13 cellular contexts compared by ENCODE assay signal in genomic region chr4:94533405-94534223, GRCh38.
DNase-seq lines count a peak whose midpoint lies in the region; ATAC-seq and TF ChIP-seq lines count a peak whose summit lies in the region.
"Had no signal": no experiment of that assay in that cellular context is flagged by ENCODE, and none has a peak within 500 bp of the region (broad histone marks: within the 10 kb centered on the region; RNA-seq: fewer than 3 reads in every experiment).

No MANE protein-coding gene starts in this region.

- H3K9ac ChIP-seq in OCI-LY3 (ENCODE audit: low read length) (no peak overlapping the region), SK-N-SH (no peak overlapping the region)
- H3K9ac ChIP-seq: BLaER1, neural progenitor cell had no signal

- peaks cover 9% of the 10 kb centered on the region for H3K36me3 Mint-ChIP-seq in Caco-2 (ENCODE audit: insufficient read depth, unreplicated experiment)

- H3K4me3 ChIP-seq in Caco-2 (ENCODE audit: low read depth, low read length) (no peak overlapping the region), OCI-LY3 (ENCODE audit: low read length) (no peak overlapping the region), SK-N-SH (ENCODE audit: low read depth in 2 of 2, low read length in 1 of 2) (no peak overlapping the region)
- H3K4me3 ChIP-seq: BLaER1, body of pancreas, neural progenitor cell had no signal

- H3K4me3 Mint-ChIP-seq in Caco-2 (ENCODE audit: unreplicated experiment), result peak overlapping the region; percentile 58
- H3K4me3 Mint-ChIP-seq: activated T-cell treated with anti-CD3 and anti-CD28 coated beads, Interleukin-2, amount 50 U/mL, for 4 hours; neural progenitor cell had no signal

- H3K79me2 ChIP-seq in OCI-LY3 (ENCODE audit: low read length) (no peaks in the 10 kb centered on the region), SK-N-SH (ENCODE audit: insufficient read depth) (peaks cover 88% of the 10 kb centered on the region)

- H3K4me2 ChIP-seq in OCI-LY3 (ENCODE audit: low read length) (peak overlapping the region; percentile 17; the same call in 1 of the 2 replicates), SK-N-SH (no peak overlapping the region)
- H3K4me2 ChIP-seq: BLaER1, neural progenitor cell had no signal

- CTCF ChIA-PET in Caco-2 (lab: Charles Lee), result no interaction called here
- CTCF ChIA-PET in SK-N-SH (lab: Yijun Ruan, JAX), result no interaction called here

- H3K9me3 ChIP-seq in Caco-2 (no peaks in the 10 kb centered on the region), OCI-LY3 (ENCODE audit: insufficient read depth, low read length) (no peaks in the 10 kb centered on the region), SK-N-SH (no peaks in the 10 kb centered on the region)
- H3K9me3 ChIP-seq: BLaER1, body of pancreas had no signal

- ATAC-seq in HG03280 (IDR thresholded peaks at IDR 0.05; ENCODE audit: unreplicated experiment), result peak; percentile 43
- ATAC-seq in left colon, result peak; percentile 50
- ATAC-seq in HG03095 (IDR thresholded peaks at IDR 0.05; ENCODE audit: unreplicated experiment), result no peak
- ATAC-seq: activated T-cell treated with anti-CD3 and anti-CD28 coated beads, Interleukin-2, amount 50 U/mL, for 4 hours had no signal

- peaks cover 45% of the 10 kb centered on the region for H3K4me1 Mint-ChIP-seq in Caco-2 (ENCODE audit: low read depth, unreplicated experiment)

- no peak overlapping the region for H3K27ac ChIP-seq in OCI-LY3 (ENCODE audit: low read length)
- H3K27ac ChIP-seq in SK-N-SH (ENCODE audit: low read depth in 2 of 2, low read length in 1 of 2), result no peak overlapping the region
- no peak overlapping the region for H3K27ac ChIP-seq in caudate nucleus (ENCODE audit: low read depth, low read length)
- H3K27ac ChIP-seq: BLaER1, neural progenitor cell had no signal

- H2AFZ ChIP-seq in OCI-LY3 (ENCODE audit: low read depth, low read length) (no peak overlapping the region), SK-N-SH (ENCODE audit: low read depth) (no peak overlapping the region)
- H2AFZ ChIP-seq: neural progenitor cell had no signal

- no peaks in the 10 kb centered on the region; the same call in 1 of the 2 replicates for H3K36me3 ChIP-seq in Caco-2 (ENCODE audit: control insufficient read depth, insufficient read depth, low read length)
- H3K36me3 ChIP-seq in OCI-LY3 (replicated peaks; ENCODE audit: low read depth, low read length), result no peaks in the 10 kb centered on the region
- peaks cover 0 to 3% of the 10 kb centered on the region in 2 experiments for H3K36me3 ChIP-seq in SK-N-SH (replicated peaks in 1 of 2; ENCODE audit: control insufficient read depth in 1 of 2, insufficient read depth in 2 of 2, low read length in 1 of 2)
- H3K36me3 ChIP-seq: BLaER1, neural progenitor cell had no signal

- 89% methylated on average over 4 of the region's 4 CpGs for WGBS in SK-N-SH (ENCODE audit: low lambda C conversion rate)

- POLR2A ChIA-PET in Caco-2 (lab: Charles Lee), result no interaction called here
- POLR2A ChIA-PET in SK-N-SH (lab: Yijun Ruan, JAX), result no interaction called here

- no peaks in the 10 kb centered on the region for H3K27me3 ChIP-seq in Caco-2 (replicated peaks; ENCODE audit: control insufficient read depth, insufficient read depth, low read length)
- no peaks in the 10 kb centered on the region for H3K27me3 ChIP-seq in OCI-LY3 (ENCODE audit: low read depth, low read length)
- H3K27me3 ChIP-seq in SK-N-SH (ENCODE audit: insufficient read depth), result no peaks in the 10 kb centered on the region
- H3K27me3 ChIP-seq: BLaER1, body of pancreas, neural progenitor cell had no signal

- BruUV-seq in Caco-2 (replicated peaks; lab: Mats Ljungman, UMichigan), result no TSS peak

- H3F3A ChIP-seq in SK-N-SH (replicated peaks; ENCODE audit: insufficient read depth), result peaks cover 15% of the 10 kb centered on the region

- H4K20me1 ChIP-seq in OCI-LY3 (ENCODE audit: insufficient read depth, low read length) (peaks cover 12% of the 10 kb centered on the region), SK-N-SH (ENCODE audit: insufficient read depth) (no peaks in the 10 kb centered on the region)
- H4K20me1 ChIP-seq: BLaER1 had no signal

- TF ChIP-seq RAD21 in SK-N-SH (IDR thresholded peaks at IDR 0.05; ENCODE audit: low read length), result no peak

- TF ChIP-seq CTCF in Caco-2 (IDR thresholded peaks at IDR 0.05; ENCODE audit: insufficient read depth in 1 of 2, low read depth in 1 of 2, low read length in 1 of 2, severe bottlenecking in 1 of 2, unreplicated experiment in 1 of 2) (no peak), OCI-LY3 (IDR thresholded peaks at IDR 0.05; ENCODE audit: low read depth, low read length) (no peak), SK-N-SH (IDR thresholded peaks at IDR 0.05) (no peak)

- intact Hi-C loops in Caco-2 (cut with micrococcal nuclease; ENCODE audit: unreplicated experiment) (loop anchor here (2.0 kb wide), 1 partner anchor 75 kb away; no protein-coding TSS in a partner anchor), left colon (cut with DNase I, micrococcal nuclease) (no loop called here)

- peaks cover 59% of the 10 kb centered on the region for H3K4me1 ChIP-seq in Caco-2
- peaks cover 35% of the 10 kb centered on the region for H3K4me1 ChIP-seq in OCI-LY3 (ENCODE audit: low read length)
- H3K4me1 ChIP-seq in SK-N-SH (ENCODE audit: control insufficient read depth in 1 of 2, insufficient read depth in 2 of 2, low read depth in 1 of 2, low read length in 1 of 2), result peaks cover 0 to 35% of the 10 kb centered on the region in 2 experiments
- H3K4me1 ChIP-seq: BLaER1 had no signal

- no peaks in the 10 kb centered on the region for H3K27me3 Mint-ChIP-seq in Caco-2 (ENCODE audit: insufficient read depth, unreplicated experiment)

- no peak for DNase-seq in Caco-2
- no peak for DNase-seq in left colon
- DNase-seq in SK-N-SH, result no peak
- no peak for DNase-seq in caudate nucleus (lab: John Stamatoyannopoulos, UW)
- DNase-seq in cerebellar cortex (ENCODE audit: low spot score), result no peak
- DNase-seq: activated T-cell treated with anti-CD3 and anti-CD28 coated beads, Interleukin-2, amount 50 U/mL, for 4 hours; body of pancreas; NCI-H187 treated with DMSO at 0.1 percent for 48 hours had no signal

- peak overlapping the region; percentile 74 for H3K27ac Mint-ChIP-seq in Caco-2 (ENCODE audit: unreplicated experiment)
- H3K27ac Mint-ChIP-seq: neural progenitor cell had no signal

- TF ChIP-seq EP300 in SK-N-SH (IDR thresholded peaks at IDR 0.05; ENCODE audit: borderline replicate concordance in 1 of 2, low read depth in 1 of 2, low read length in 1 of 2), result no peak

- H3K9me3 Mint-ChIP-seq in Caco-2 (ENCODE audit: unreplicated experiment), result no peaks in the 10 kb centered on the region
- H3K9me3 Mint-ChIP-seq: activated T-cell treated with anti-CD3 and anti-CD28 coated beads, Interleukin-2, amount 50 U/mL, for 4 hours; neural progenitor cell had no signal

- H3K9me2 ChIP-seq in SK-N-SH, result no peaks in the 10 kb centered on the region

TF ChIP-seq in SK-N-SH, 30 proteins besides CTCF, POLR2A, EP300 and RAD21 (continues in another document):
- TF ChIP-seq NRF1 (IDR thresholded peaks at IDR 0.05; ENCODE audit: low read depth, low read length) (no peak), TAF1 (IDR thresholded peaks at IDR 0.05; ENCODE audit: borderline replicate concordance, low read depth, low read length) (no peak), ZBTB33 (IDR thresholded peaks at IDR 0.05; ENCODE audit: borderline replicate concordance, low read depth) (no peak), NFIC (IDR thresholded peaks at IDR 0.05; ENCODE audit: borderline replicate concordance) (no peak), CHD2 (IDR thresholded peaks at IDR 0.05; ENCODE audit: low read length, partially characterized antibody) (no peak), FOXM1 (IDR thresholded peaks at IDR 0.05; ENCODE audit: low read depth) (no peak)
- TF ChIP-seq, protein P1, sequence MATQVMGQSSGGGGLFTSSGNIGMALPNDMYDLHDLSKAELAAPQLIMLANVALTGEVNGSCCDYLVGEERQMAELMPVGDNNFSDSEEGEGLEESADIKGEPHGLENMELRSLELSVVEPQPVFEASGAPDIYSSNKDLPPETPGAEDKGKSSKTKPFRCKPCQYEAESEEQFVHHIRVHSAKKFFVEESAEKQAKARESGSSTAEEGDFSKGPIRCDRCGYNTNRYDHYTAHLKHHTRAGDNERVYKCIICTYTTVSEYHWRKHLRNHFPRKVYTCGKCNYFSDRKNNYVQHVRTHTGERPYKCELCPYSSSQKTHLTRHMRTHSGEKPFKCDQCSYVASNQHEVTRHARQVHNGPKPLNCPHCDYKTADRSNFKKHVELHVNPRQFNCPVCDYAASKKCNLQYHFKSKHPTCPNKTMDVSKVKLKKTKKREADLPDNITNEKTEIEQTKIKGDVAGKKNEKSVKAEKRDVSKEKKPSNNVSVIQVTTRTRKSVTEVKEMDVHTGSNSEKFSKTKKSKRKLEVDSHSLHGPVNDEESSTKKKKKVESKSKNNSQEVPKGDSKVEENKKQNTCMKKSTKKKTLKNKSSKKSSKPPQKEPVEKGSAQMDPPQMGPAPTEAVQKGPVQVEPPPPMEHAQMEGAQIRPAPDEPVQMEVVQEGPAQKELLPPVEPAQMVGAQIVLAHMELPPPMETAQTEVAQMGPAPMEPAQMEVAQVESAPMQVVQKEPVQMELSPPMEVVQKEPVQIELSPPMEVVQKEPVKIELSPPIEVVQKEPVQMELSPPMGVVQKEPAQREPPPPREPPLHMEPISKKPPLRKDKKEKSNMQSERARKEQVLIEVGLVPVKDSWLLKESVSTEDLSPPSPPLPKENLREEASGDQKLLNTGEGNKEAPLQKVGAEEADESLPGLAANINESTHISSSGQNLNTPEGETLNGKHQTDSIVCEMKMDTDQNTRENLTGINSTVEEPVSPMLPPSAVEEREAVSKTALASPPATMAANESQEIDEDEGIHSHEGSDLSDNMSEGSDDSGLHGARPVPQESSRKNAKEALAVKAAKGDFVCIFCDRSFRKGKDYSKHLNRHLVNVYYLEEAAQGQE (IDR thresholded peaks at IDR 0.05; ENCODE audit: low read depth, low read length), result no peak
- TF ChIP-seq, protein P2, sequence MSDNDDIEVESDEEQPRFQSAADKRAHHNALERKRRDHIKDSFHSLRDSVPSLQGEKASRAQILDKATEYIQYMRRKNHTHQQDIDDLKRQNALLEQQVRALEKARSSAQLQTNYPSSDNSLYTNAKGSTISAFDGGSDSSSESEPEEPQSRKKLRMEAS (IDR thresholded peaks at IDR 0.05; ENCODE audit: low read depth), result no peak
